34 cellular contexts compared by ENCODE assay signal in genomic region chr16:9371713-9372448, GRCh38.
"Had no signal": no experiment of that assay in that cellular context is flagged by ENCODE, and none has a peak within 500 bp of the region (broad histone marks: within the 10 kb centered on the region; RNA-seq: fewer than 3 reads in every experiment).

No MANE protein-coding gene starts in this region.

- H3K36me3 Mint-ChIP-seq: activated naive CD8-positive, alpha-beta T cell treated with anti-CD3 and anti-CD28 coated beads for 36 hours had no signal

- H3K4me3 ChIP-seq: MG63 had no signal

- FAIRE-seq: RCC 7860 had no signal

- H3K9me3 Mint-ChIP-seq: activated CD8-positive, alpha-beta T cell treated with anti-CD3 and anti-CD28 coated beads for 36 hours had no signal

- DNase-seq: activated CD4-positive, alpha-beta T cell treated with anti-CD3 and anti-CD28 coated beads, Interleukin-2, amount 10 ng/mL, durations not matched to agents 24 days and 14 days; activated CD4-positive, alpha-beta T cell treated with anti-CD3 and anti-CD28 coated beads, Interleukin-2, amount 50 U/mL, for 4 hours; activated CD8-positive, alpha-beta T cell treated with anti-CD3 and anti-CD28 coated beads for 36 hours; activated effector memory CD4-positive, alpha-beta T cell treated with anti-CD3 and anti-CD28 coated beads, Interleukin-2, amount 50 U/mL, for 16 hours; activated naive CD4-positive, alpha-beta T cell; activated naive CD4-positive, alpha-beta T cell treated with anti-CD3 and anti-CD28 coated beads, Interleukin-2, amount 50 U/mL, for 16 hours; activated naive CD8-positive, alpha-beta T cell treated with anti-CD3 and anti-CD28 coated beads for 36 hours; activated T-cell treated with anti-CD3 and anti-CD28 coated beads, Interleukin-2, amount 50 U/mL, for 1 hour; activated T-cell treated with anti-CD3 and anti-CD28 coated beads, Interleukin-2, amount 50 U/mL, for 72 hours; amniotic stem cell; aorta; brain microvascular endothelial cell; central memory CD4-positive, alpha-beta T cell; Kasumi-1; MG63; NCI-H1048; NCI-H1105 treated with DMSO at 0.1 percent for 48 hours; NCI-H1436; NCI-H1694 treated with DMSO at 0.1 percent for 48 hours; NCI-H2029 treated with DMSO at 0.1 percent for 48 hours; NCI-H2107; NCI-H2171; NCI-H510A; NCI-H526; NCI-H748 treated with DMSO at 0.1 percent for 48 hours; NK-92 treated with Interleukin-12 subunit alpha and Interleukin-12 subunit beta, amount 100 ng/mL, for 24 hours; PC-3; SW 1271; T1000; WERI-Rb-1 had no signal

- H3K9me3 ChIP-seq: MG63 had no signal

- ATAC-seq: activated CD8-positive, alpha-beta T cell treated with anti-CD3 and anti-CD28 coated beads for 36 hours; activated T-cell treated with anti-CD3 and anti-CD28 coated beads, Interleukin-2, amount 50 U/mL, for 72 hours; activated T-helper 17 cell treated with anti-CD3 and anti-CD28 coated beads, Interleukin-2, amount 50 U/mL, for 72 hours; PC-3; Right ventricle myocardium inferior had no signal

- H3K27me3 Mint-ChIP-seq: activated CD4-positive, alpha-beta T cell treated with anti-CD3 and anti-CD28 coated beads, Interleukin-2, amount 10 ng/mL, durations not matched to agents 24 days and 14 days; activated T-helper 17 cell treated with anti-CD3 and anti-CD28 coated beads, Interleukin-2, amount 50 U/mL, for 72 hours had no signal

- H3K27me3 ChIP-seq: brain microvascular endothelial cell had no signal

- H3K36me3 ChIP-seq: brain microvascular endothelial cell, MG63, WERI-Rb-1 had no signal

- H3K27ac Mint-ChIP-seq: activated CD4-positive, alpha-beta T cell treated with anti-CD3 and anti-CD28 coated beads, Interleukin-2, amount 10 ng/mL, durations not matched to agents 24 days and 14 days; activated CD8-positive, alpha-beta T cell treated with anti-CD3 and anti-CD28 coated beads for 36 hours; activated naive CD8-positive, alpha-beta T cell treated with anti-CD3 and anti-CD28 coated beads for 36 hours; activated T-cell treated with anti-CD3 and anti-CD28 coated beads, Interleukin-2, amount 50 U/mL, for 72 hours; activated T-helper 17 cell treated with anti-CD3 and anti-CD28 coated beads, Interleukin-2, amount 50 U/mL, for 72 hours had no signal

- H3K27ac ChIP-seq: brain microvascular endothelial cell, RWPE1 had no signal

- H3K4me1 Mint-ChIP-seq: activated CD4-positive, alpha-beta T cell treated with anti-CD3 and anti-CD28 coated beads, Interleukin-2, amount 10 ng/mL, durations not matched to agents 24 days and 14 days; activated naive CD8-positive, alpha-beta T cell treated with anti-CD3 and anti-CD28 coated beads for 36 hours; activated T-helper 17 cell treated with anti-CD3 and anti-CD28 coated beads, Interleukin-2, amount 50 U/mL, for 72 hours had no signal

- H3K4me3 Mint-ChIP-seq: activated CD4-positive, alpha-beta T cell treated with anti-CD3 and anti-CD28 coated beads, Interleukin-2, amount 10 ng/mL, durations not matched to agents 24 days and 14 days; activated CD8-positive, alpha-beta T cell treated with anti-CD3 and anti-CD28 coated beads for 36 hours; activated naive CD8-positive, alpha-beta T cell treated with anti-CD3 and anti-CD28 coated beads for 36 hours; activated T-cell treated with anti-CD3 and anti-CD28 coated beads, Interleukin-2, amount 50 U/mL, for 72 hours; activated T-helper 17 cell treated with anti-CD3 and anti-CD28 coated beads, Interleukin-2, amount 50 U/mL, for 72 hours had no signal
